ENCODE assay signal across 18 cellular contexts in genomic region chr2:64135421-64135820, GRCh38. TPM values are rescaled to one million over a fixed set of nuclear protein-coding genes. Genes with fewer than 3 reads are reported as not detected.
A peak's percentile ranks its signal among the peaks of the same experiment; 100 is the strongest.
DNase-seq lines count a peak whose midpoint lies in the region; ATAC-seq and TF ChIP-seq lines count a peak whose summit lies in the region.
"Had no signal": no experiment of that assay in that cellular context is flagged by ENCODE, and none has a peak within 500 bp of the region (broad histone marks: within the 10 kb centered on the region; RNA-seq: fewer than 3 reads in every experiment).

No MANE protein-coding gene starts in this region.

- peaks cover 100% of the 10 kb centered on the region for H3K79me2 ChIP-seq in OCI-LY7 (ENCODE audit: insufficient read depth, low read depth, low read length)

- H3K9me3 Mint-ChIP-seq in MCF 10A (ENCODE audit: unreplicated experiment): no peaks in the 10 kb centered on the region
- no peaks in the 10 kb centered on the region for H3K9me3 Mint-ChIP-seq in activated naive CD8-positive, alpha-beta T cell treated with anti-CD3 and anti-CD28 coated beads, Interleukin-2, amount 50 U/mL, for 24 hours
- H3K9me3 Mint-ChIP-seq: H9; natural killer cell treated with Interleukin-12 subunit alpha and Interleukin-12 subunit beta and Interleukin-15 and Interleukin-18, amount 100 ng/mL, for 72 hours had no signal

- H3K9me3 ChIP-seq in breast epithelium (no peaks in the 10 kb centered on the region), OCI-LY7 (ENCODE audit: low read length) (no peaks in the 10 kb centered on the region)

- H3K27me3 Mint-ChIP-seq in MCF 10A (ENCODE audit: insufficient read depth, unreplicated experiment): no peaks in the 10 kb centered on the region
- H3K27me3 Mint-ChIP-seq in activated naive CD8-positive, alpha-beta T cell treated with anti-CD3 and anti-CD28 coated beads, Interleukin-2, amount 50 U/mL, for 24 hours: no peaks in the 10 kb centered on the region
- H3K27me3 Mint-ChIP-seq: natural killer cell treated with Interleukin-12 subunit alpha and Interleukin-12 subunit beta and Interleukin-15 and Interleukin-18, amount 100 ng/mL, for 72 hours had no signal

- H3K36me3 ChIP-seq in breast epithelium (no peaks in the 10 kb centered on the region), OCI-LY7 (ENCODE audit: insufficient read depth, low read length) (peaks cover 98% of the 10 kb centered on the region)

- H3K36me3 Mint-ChIP-seq in MCF 10A (ENCODE audit: insufficient read depth, unreplicated experiment): no peaks in the 10 kb centered on the region
- H3K36me3 Mint-ChIP-seq in activated naive CD8-positive, alpha-beta T cell treated with anti-CD3 and anti-CD28 coated beads, Interleukin-2, amount 50 U/mL, for 24 hours (ENCODE audit: low read depth): peaks cover 26% of the 10 kb centered on the region
- H3K36me3 Mint-ChIP-seq: natural killer cell treated with Interleukin-12 subunit alpha and Interleukin-12 subunit beta and Interleukin-15 and Interleukin-18, amount 100 ng/mL, for 72 hours had no signal

- H3K27ac Mint-ChIP-seq in MCF 10A (ENCODE audit: low read depth, unreplicated experiment): no peak overlapping the region
- peak overlapping the region; percentile 87 for H3K27ac Mint-ChIP-seq in activated naive CD8-positive, alpha-beta T cell treated with anti-CD3 and anti-CD28 coated beads, Interleukin-2, amount 50 U/mL, for 24 hours

- DNase-seq in breast epithelium (ENCODE audit: low spot score in 2 of 2): no peak
- no peak for DNase-seq in MCF 10A (ENCODE audit: unreplicated experiment)
- DNase-seq in OCI-LY7 (ENCODE audit: low spot score): no peak
- no peak for DNase-seq in activated naive CD8-positive, alpha-beta T cell treated with anti-CD3 and anti-CD28 coated beads, Interleukin-2, amount 50 U/mL, for 24 hours
- DNase-seq in SKM-1 (lab: John Stamatoyannopoulos, UW; ENCODE audit: unreplicated experiment): no peak
- DNase-seq in NCI-H2081 (lab: John Stamatoyannopoulos, UW): no peak
- DNase-seq: H9; hippocampal formation; kidney; mesenchymal stem cell; MM.1S; NCI-H1694 treated with DMSO at 0.1 percent for 48 hours; NCI-H524; stimulated activated CD4-positive, alpha-beta T cell treated with anti-CD3 and anti-CD28 coated beads, Interleukin-4, amount 100 ng/mL, for 4 hours; T-helper 9 cell had no signal

- TF ChIP-seq CTCF in breast epithelium (IDR thresholded peaks at IDR 0.05) (no peak), MCF 10A (IDR thresholded peaks at IDR 0.05; ENCODE audit: unreplicated experiment) (no peak), OCI-LY7 (conservative IDR thresholded peaks at IDR 0.05; ENCODE audit: low read length) (no peak)

- H3K27ac ChIP-seq in breast epithelium (peak overlapping the region; percentile 60 to 67), OCI-LY7 (ENCODE audit: low read depth, low read length, poor library complexity, severe bottlenecking) (no peak overlapping the region)

- CTCF ChIA-PET in MCF 10A (lab: Yijun Ruan, JAX): no interaction called here
- CTCF ChIA-PET in OCI-LY7 (lab: Charles Lee; ENCODE audit: unreplicated experiment): no interaction called here

- intact Hi-C loops in breast epithelium (cut with DNase I; ENCODE audit: low total_unique reads): no loop called here
- intact Hi-C loops in MCF 10A (cut with micrococcal nuclease): no loop called here
- intact Hi-C loops in OCI-LY7 (cut with micrococcal nuclease; ENCODE audit: unreplicated experiment): no loop called here

- no peak overlapping the region for H3K4me3 Mint-ChIP-seq in MCF 10A (ENCODE audit: unreplicated experiment)
- peak overlapping the region; percentile 13 for H3K4me3 Mint-ChIP-seq in activated naive CD8-positive, alpha-beta T cell treated with anti-CD3 and anti-CD28 coated beads, Interleukin-2, amount 50 U/mL, for 24 hours
- H3K4me3 Mint-ChIP-seq: H9; natural killer cell treated with Interleukin-12 subunit alpha and Interleukin-12 subunit beta and Interleukin-15 and Interleukin-18, amount 100 ng/mL, for 72 hours had no signal

- ATAC-seq in activated naive CD8-positive, alpha-beta T cell treated with anti-CD3 and anti-CD28 coated beads, Interleukin-2, amount 50 U/mL, for 24 hours: no peak
- ATAC-seq in GM21381 (IDR thresholded peaks at IDR 0.05; ENCODE audit: unreplicated experiment): no peak
- ATAC-seq: natural killer cell treated with Interleukin-12 subunit alpha and Interleukin-12 subunit beta and Interleukin-15 and Interleukin-18, amount 100 ng/mL, for 72 hours; Right ventricle myocardium inferior had no signal

- no peak for TF ChIP-seq POLR2A in breast epithelium (IDR thresholded peaks at IDR 0.05)

- BruUV-seq in MCF 10A (replicated peaks; lab: Mats Ljungman, UMichigan): no TSS peak
- no TSS peak for BruUV-seq in OCI-LY7 (replicated peaks; lab: Mats Ljungman, UMichigan)

- peak overlapping the region; percentile 91 for H3K4me2 ChIP-seq in OCI-LY7 (ENCODE audit: low read length)

- no peak overlapping the region for H3K4me3 ChIP-seq in breast epithelium
- no peak overlapping the region for H3K4me3 ChIP-seq in OCI-LY7 (ENCODE audit: low read depth, low read length, poor library complexity, severe bottlenecking)

- peaks cover 80% of the 10 kb centered on the region for H4K20me1 ChIP-seq in OCI-LY7 (ENCODE audit: insufficient read depth, low read length)

- no peaks in the 10 kb centered on the region for H3K27me3 ChIP-seq in breast epithelium

- peaks cover 3 to 17% of the 10 kb centered on the region in 2 donors for H3K4me1 ChIP-seq in breast epithelium
- peaks cover 94% of the 10 kb centered on the region for H3K4me1 ChIP-seq in OCI-LY7 (ENCODE audit: insufficient read depth, low read length, poor library complexity, severe bottlenecking)

- no peaks in the 10 kb centered on the region for H3K9me2 ChIP-seq in OCI-LY7 (ENCODE audit: insufficient read depth, low read length)

- H3K4me1 Mint-ChIP-seq in MCF 10A (ENCODE audit: insufficient read depth, unreplicated experiment): peaks cover 56% of the 10 kb centered on the region
- peaks cover 95% of the 10 kb centered on the region for H3K4me1 Mint-ChIP-seq in activated naive CD8-positive, alpha-beta T cell treated with anti-CD3 and anti-CD28 coated beads, Interleukin-2, amount 50 U/mL, for 24 hours

- H2AFZ ChIP-seq in OCI-LY7 (ENCODE audit: low read length): no peak overlapping the region

- POLR2A ChIA-PET in MCF 10A (lab: Yijun Ruan, JAX): interaction anchor here (1.2 to 5.0 kb wide), 3 partner anchors 7 to 92 kb away, joined by 5 to 43 read pairs (median 6); no protein-coding TSS in a partner anchor
- POLR2A ChIA-PET in OCI-LY7 (lab: Charles Lee): interaction anchor here (1.0 to 1.3 kb wide), 5 partner anchors 10 to 45 kb away, joined by 4 to 10 read pairs (median 5); no protein-coding TSS in a partner anchor

RNA-seq across cellular contexts. Expression of gene PELI1, which starts 8.8 kb away (rescaled TPM):
- total RNA-seq in breast epithelium (10 to 100 TPM; 31.8 to 51.7 (median 40.6) TPM), MCF 10A (2022) (13.5 and 16.3 TPM in 2 replicates), OCI-LY7 (2022) (174 and 211 TPM in 2 replicates)
- total RNA-seq in OCI-LY7 (2014; rRNA removed; shearing (Covaris generic)): 108 and 110 TPM in 2 replicates
